Comparison of ENCODE assay signal across 33 cellular contexts in the genomic region with DNA sequence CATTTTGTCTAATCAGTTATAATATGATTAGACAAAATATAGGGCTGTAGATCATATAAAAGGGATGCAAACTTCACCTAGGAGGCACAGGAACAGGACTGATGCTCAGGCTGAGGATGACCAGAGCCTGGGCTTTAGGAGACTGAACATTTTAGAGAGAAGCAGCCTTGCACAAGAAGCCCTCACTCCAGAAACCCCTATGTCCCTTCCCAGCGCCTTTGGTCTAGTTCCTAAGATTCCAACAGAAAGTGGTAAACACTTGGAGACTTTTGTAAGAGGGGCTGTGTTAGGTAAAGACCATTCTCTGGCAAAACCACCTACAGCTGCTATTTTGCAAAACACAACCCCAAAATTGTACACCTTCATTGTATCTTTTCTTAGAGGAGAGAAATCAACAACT.
"Had no signal": no experiment of that assay in that cellular context is flagged by ENCODE, and none has a peak within 500 bp of the region (broad histone marks: within the 10 kb centered on the region; RNA-seq: fewer than 3 reads in every experiment).

No MANE protein-coding gene starts in this region.

- H3K9me3 Mint-ChIP-seq: activated B cell treated with CpG ODN at 0.5 μM for 24 hours; activated CD4-positive, alpha-beta memory T cell treated with anti-CD3 and anti-CD28 coated beads for 36 hours; activated CD4-positive, alpha-beta T cell treated with anti-CD3 and anti-CD28 coated beads, Interleukin-2, amount 10 ng/mL, durations not matched to agents 7 days and 5 days; activated CD8-positive, alpha-beta T cell treated with anti-CD3 and anti-CD28 coated beads for 36 hours; activated naive CD4-positive, alpha-beta T cell treated with anti-CD3 and anti-CD28 coated beads for 36 hours; activated naive CD4-positive, alpha-beta T cell treated with anti-CD3 and anti-CD28 coated beads, Interleukin-2, amount 50 U/mL, for 72 hours; activated naive CD8-positive, alpha-beta T cell treated with anti-CD3 and anti-CD28 coated beads for 36 hours; activated T-cell treated with anti-CD3 and anti-CD28 coated beads, Interleukin-2, amount 50 U/mL, for 4 hours; activated T-cell treated with anti-CD3 and anti-CD28 coated beads, Interleukin-2, amount 50 U/mL, for 72 hours; activated T-helper 1 cell treated with anti-CD3 and anti-CD28 coated beads, Interleukin-12 subunit alpha, Interleukin-12 subunit beta, Interleukin-2, Interleukin-4 antibody, amounts not matched to agents 30 ng/mL and 10 ng/mL and 1 ng/mL, durations not matched to agents 14 hours and 24 hours and 36 hours; activated T-helper 17 cell treated with anti-CD3 and anti-CD28 coated beads, Interleukin-2, amount 50 U/mL, for 72 hours; T-cell; T-helper 2 cell treated with Interferon-gamma antibody and Interleukin-4, amounts not matched to agents 5 μg/mL and 100 μg/mL, for 36 hours had no signal

- H3K27ac ChIP-seq: adrenal gland, body of pancreas, brain microvascular endothelial cell, breast epithelium, VCaP had no signal

- DNase-seq: activated B cell treated with CpG ODN at 0.5 μM for 24 hours; activated CD4-positive, alpha-beta memory T cell treated with anti-CD3 and anti-CD28 coated beads for 36 hours; activated CD4-positive, alpha-beta T cell treated with anti-CD3 and anti-CD28 coated beads for 4 hours; activated CD4-positive, alpha-beta T cell treated with anti-CD3 and anti-CD28 coated beads, Interleukin-2, amount 10 ng/mL, durations not matched to agents 7 days and 5 days; activated CD4-positive, alpha-beta T cell treated with anti-CD3 and anti-CD28 coated beads, Interleukin-2, amount 50 U/mL, for 4 hours; activated CD4-positive, CD25-positive, alpha-beta regulatory T cell treated with anti-CD3 and anti-CD28 coated beads, Interleukin-2, amount 50 U/mL, for 72 hours; activated CD8-positive, alpha-beta memory T cell treated with anti-CD3 and anti-CD28 coated beads, Interleukin-2, amount 50 U/mL, for 4 hours; activated CD8-positive, alpha-beta T cell treated with anti-CD3 and anti-CD28 coated beads for 36 hours; activated effector memory CD4-positive, alpha-beta T cell treated with anti-CD3 and anti-CD28 coated beads, Interleukin-2, amount 50 U/mL, for 16 hours; activated gamma-delta T cell treated with Interleukin-2 at 50 U/mL for 16 hours; activated naive CD4-positive, alpha-beta T cell; activated naive CD4-positive, alpha-beta T cell treated with anti-CD3 and anti-CD28 coated beads for 36 hours; activated naive CD4-positive, alpha-beta T cell treated with anti-CD3 and anti-CD28 coated beads, Interleukin-2, amount 50 U/mL, for 16 hours; activated naive CD8-positive, alpha-beta T cell treated with anti-CD3 and anti-CD28 coated beads for 36 hours; activated T-cell treated with anti-CD3 and anti-CD28 coated beads for 4 hours; activated T-cell treated with anti-CD3 and anti-CD28 coated beads, Interleukin-2, amount 50 U/mL, for 1 hour; activated T-cell treated with anti-CD3 and anti-CD28 coated beads, Interleukin-2, amount 50 U/mL, for 4 hours; activated T-cell treated with anti-CD3 and anti-CD28 coated beads, Interleukin-2, amount 50 U/mL, for 72 hours; adrenal gland; amniotic stem cell; aorta; body of pancreas; brain microvascular endothelial cell; central memory CD4-positive, alpha-beta T cell; T-cell; T-helper 2 cell; T-helper 9 cell had no signal

- H3K27me3 Mint-ChIP-seq: activated B cell treated with CpG ODN at 0.5 μM for 24 hours; activated CD4-positive, alpha-beta memory T cell treated with anti-CD3 and anti-CD28 coated beads for 36 hours; activated CD4-positive, alpha-beta T cell treated with anti-CD3 and anti-CD28 coated beads, Interleukin-2, amount 10 ng/mL, durations not matched to agents 7 days and 5 days; activated CD8-positive, alpha-beta T cell treated with anti-CD3 and anti-CD28 coated beads for 36 hours; activated naive CD8-positive, alpha-beta T cell treated with anti-CD3 and anti-CD28 coated beads for 36 hours; activated T-helper 17 cell treated with anti-CD3 and anti-CD28 coated beads, Interleukin-2, amount 50 U/mL, for 72 hours; T-cell had no signal

- H3K36me3 ChIP-seq: breast epithelium had no signal

- H3K4me3 ChIP-seq: adrenal gland, body of pancreas, breast epithelium had no signal

- H3K9me3 ChIP-seq: adrenal gland, body of pancreas, breast epithelium had no signal

- H3K27me3 ChIP-seq: adrenal gland, body of pancreas, brain microvascular endothelial cell, breast epithelium had no signal

- H3K4me1 Mint-ChIP-seq: activated B cell treated with CpG ODN at 0.5 μM for 24 hours; activated naive CD8-positive, alpha-beta T cell treated with anti-CD3 and anti-CD28 coated beads for 36 hours; activated T-helper 17 cell treated with anti-CD3 and anti-CD28 coated beads, Interleukin-2, amount 50 U/mL, for 72 hours had no signal

- ATAC-seq: activated CD8-positive, alpha-beta T cell treated with anti-CD3 and anti-CD28 coated beads for 36 hours; activated naive CD4-positive, alpha-beta T cell treated with anti-CD3 and anti-CD28 coated beads, Interleukin-2, amount 50 U/mL, for 72 hours; activated T-cell treated with anti-CD3 and anti-CD28 coated beads, Interleukin-2, amount 50 U/mL, for 4 hours; activated T-cell treated with anti-CD3 and anti-CD28 coated beads, Interleukin-2, amount 50 U/mL, for 72 hours; activated T-helper 17 cell treated with anti-CD3 and anti-CD28 coated beads, Interleukin-2, amount 50 U/mL, for 72 hours; body of pancreas; T-cell had no signal

- H3K27ac Mint-ChIP-seq: activated B cell treated with CpG ODN at 0.5 μM for 24 hours; activated CD4-positive, alpha-beta memory T cell treated with anti-CD3 and anti-CD28 coated beads for 36 hours; activated CD4-positive, alpha-beta T cell treated with anti-CD3 and anti-CD28 coated beads, Interleukin-2, amount 10 ng/mL, durations not matched to agents 7 days and 5 days; activated CD8-positive, alpha-beta T cell treated with anti-CD3 and anti-CD28 coated beads for 36 hours; activated naive CD4-positive, alpha-beta T cell treated with anti-CD3 and anti-CD28 coated beads for 36 hours; activated naive CD8-positive, alpha-beta T cell treated with anti-CD3 and anti-CD28 coated beads for 36 hours; activated T-cell treated with anti-CD3 and anti-CD28 coated beads, Interleukin-2, amount 50 U/mL, for 72 hours; activated T-helper 1 cell treated with anti-CD3 and anti-CD28 coated beads, Interleukin-12 subunit alpha, Interleukin-12 subunit beta, Interleukin-2, Interleukin-4 antibody, amounts not matched to agents 30 ng/mL and 10 ng/mL and 1 ng/mL, durations not matched to agents 14 hours and 24 hours and 36 hours; activated T-helper 17 cell treated with anti-CD3 and anti-CD28 coated beads, Interleukin-2, amount 50 U/mL, for 72 hours; T-cell; T-helper 2 cell treated with Interferon-gamma antibody and Interleukin-4, amounts not matched to agents 5 μg/mL and 100 μg/mL, for 36 hours had no signal

- H3K4me3 Mint-ChIP-seq: activated B cell treated with CpG ODN at 0.5 μM for 24 hours; activated CD4-positive, alpha-beta memory T cell treated with anti-CD3 and anti-CD28 coated beads for 36 hours; activated CD4-positive, alpha-beta T cell treated with anti-CD3 and anti-CD28 coated beads, Interleukin-2, amount 10 ng/mL, durations not matched to agents 7 days and 5 days; activated CD8-positive, alpha-beta T cell treated with anti-CD3 and anti-CD28 coated beads for 36 hours; activated naive CD4-positive, alpha-beta T cell treated with anti-CD3 and anti-CD28 coated beads for 36 hours; activated naive CD8-positive, alpha-beta T cell treated with anti-CD3 and anti-CD28 coated beads for 36 hours; activated T-cell treated with anti-CD3 and anti-CD28 coated beads, Interleukin-2, amount 50 U/mL, for 4 hours; activated T-cell treated with anti-CD3 and anti-CD28 coated beads, Interleukin-2, amount 50 U/mL, for 72 hours; activated T-helper 1 cell treated with anti-CD3 and anti-CD28 coated beads, Interleukin-12 subunit alpha, Interleukin-12 subunit beta, Interleukin-2, Interleukin-4 antibody, amounts not matched to agents 30 ng/mL and 10 ng/mL and 1 ng/mL, durations not matched to agents 14 hours and 24 hours and 36 hours; activated T-helper 17 cell treated with anti-CD3 and anti-CD28 coated beads, Interleukin-2, amount 50 U/mL, for 72 hours; T-cell; T-helper 2 cell treated with Interferon-gamma antibody and Interleukin-4, amounts not matched to agents 5 μg/mL and 100 μg/mL, for 36 hours had no signal

- H3K4me1 ChIP-seq: adrenal gland, body of pancreas, breast epithelium had no signal
